18 cellular contexts compared by ENCODE assay signal in genomic region chr15:39216816-39217215, GRCh38.
DNase-seq lines count a peak whose midpoint lies in the region; FAIRE-seq and TF ChIP-seq lines count a peak whose summit lies in the region.
"Had no signal": no experiment of that assay in that cellular context is flagged by ENCODE, and none has a peak within 500 bp of the region (broad histone marks: within the 10 kb centered on the region; RNA-seq: fewer than 3 reads in every experiment).

No MANE protein-coding gene starts in this region.

- H4K20me1 ChIP-seq in endothelial cell of umbilical vein (replicated peaks; ENCODE audit: control insufficient read depth, extremely low read depth, insufficient read depth, low read length) = no peaks in the 10 kb centered on the region
- H4K20me1 ChIP-seq: BLaER1 had no signal

- H3K79me2 ChIP-seq in endothelial cell of umbilical vein (ENCODE audit: control insufficient read depth, insufficient read depth, low read length) = no peaks in the 10 kb centered on the region

- no peaks in the 10 kb centered on the region for H3K4me1 ChIP-seq in endothelial cell of umbilical vein (ENCODE audit: control insufficient read depth, extremely low read depth, insufficient read depth, low read length)
- H3K4me1 ChIP-seq in transverse colon = no peaks in the 10 kb centered on the region
- H3K4me1 ChIP-seq: BLaER1 had no signal

- intact Hi-C loops in endothelial cell of umbilical vein (cut with micrococcal nuclease) (no loop called here), transverse colon (cut with DNase I; ENCODE audit: low total_unique reads) (no loop called here)
- intact Hi-C loops in activated T-helper 1 cell treated with anti-CD3 and anti-CD28 coated beads, Interleukin-12 subunit alpha, Interleukin-12 subunit beta, Interleukin-2, Interleukin-4 antibody, amounts not matched to agents 30 ng/mL and 10 ng/mL and 1 ng/mL, durations not matched to agents 14 hours and 24 hours and 36 hours (cut with micrococcal nuclease) = no loop called here

- no peak overlapping the region for H3K4me2 ChIP-seq in endothelial cell of umbilical vein (ENCODE audit: insufficient read depth, low read length)
- H3K4me2 ChIP-seq: BLaER1 had no signal

- H3K36me3 ChIP-seq in endothelial cell of umbilical vein (ENCODE audit: control insufficient read depth in 2 of 2, extremely low read depth in 1 of 2, insufficient read depth in 2 of 2, low read length in 2 of 2) (no peaks in the 10 kb centered on the region), transverse colon (no peaks in the 10 kb centered on the region), MG63 (no peaks in the 10 kb centered on the region)
- H3K36me3 ChIP-seq: BLaER1 had no signal

- H3K4me3 ChIP-seq in endothelial cell of umbilical vein (replicated peaks in 1 of 3; ENCODE audit: insufficient read depth in 1 of 3, low read depth in 1 of 3, low read length in 3 of 3) (no peak overlapping the region), transverse colon (no peak overlapping the region), MG63 (no peak overlapping the region)
- H3K4me3 ChIP-seq: BLaER1, GM12878, GM23248, K562 had no signal

- POLR2A ChIA-PET in endothelial cell of umbilical vein (lab: Charles Lee) = no interaction called here

- TF ChIP-seq CTCF in HFFc6 (IDR thresholded peaks at IDR 0.05) = no peak
- no peak for TF ChIP-seq CTCF in endothelial cell of umbilical vein (IDR thresholded peaks at IDR 0.05; ENCODE audit: extremely low read depth in 1 of 2, insufficient read depth in 1 of 2, low read depth in 1 of 2, low read length in 2 of 2)
- no peak for TF ChIP-seq CTCF in transverse colon (IDR thresholded peaks at IDR 0.05)

- no TSS peak for BruUV-seq in endothelial cell of umbilical vein (replicated peaks; lab: Mats Ljungman, UMichigan)

- H3K27me3 ChIP-seq in endothelial cell of umbilical vein (ENCODE audit: control insufficient read depth in 2 of 2, insufficient read depth in 2 of 2, low read length in 2 of 2) = no peaks in the 10 kb centered on the region
- no peaks in the 10 kb centered on the region for H3K27me3 ChIP-seq in transverse colon
- no peaks in the 10 kb centered on the region for H3K27me3 ChIP-seq in MG63
- H3K27me3 ChIP-seq: BLaER1 had no signal

- H3K27ac Mint-ChIP-seq in HFFc6 = peak overlapping the region; percentile 27; the same call in 1 of the 2 replicates
- H3K27ac Mint-ChIP-seq in activated T-helper 1 cell treated with anti-CD3 and anti-CD28 coated beads, Interleukin-12 subunit alpha, Interleukin-12 subunit beta, Interleukin-2, Interleukin-4 antibody, amounts not matched to agents 30 ng/mL and 10 ng/mL and 1 ng/mL, durations not matched to agents 14 hours and 24 hours and 36 hours = no peak overlapping the region
- H3K27ac Mint-ChIP-seq: CD14-positive monocyte; CD4-positive, alpha-beta memory T cell had no signal

- CTCF ChIA-PET in endothelial cell of umbilical vein (lab: Charles Lee) = interaction anchor here (1.2 kb wide), 1 partner anchor 19 kb away, joined by 3 read pairs; no protein-coding TSS in a partner anchor

- TF ChIP-seq POLR2A in endothelial cell of umbilical vein (IDR thresholded peaks at IDR 0.05; ENCODE audit: low read depth, low read length) = no peak
- no peak for TF ChIP-seq POLR2A in transverse colon (IDR thresholded peaks at IDR 0.05)

- TF ChIP-seq EP300 in transverse colon (IDR thresholded peaks at IDR 0.05; ENCODE audit: low read depth) = no peak

- H3K9me3 Mint-ChIP-seq in HFFc6 = peaks cover 40% of the 10 kb centered on the region
- H3K9me3 Mint-ChIP-seq in activated T-helper 1 cell treated with anti-CD3 and anti-CD28 coated beads, Interleukin-12 subunit alpha, Interleukin-12 subunit beta, Interleukin-2, Interleukin-4 antibody, amounts not matched to agents 30 ng/mL and 10 ng/mL and 1 ng/mL, durations not matched to agents 14 hours and 24 hours and 36 hours = peaks cover 1% of the 10 kb centered on the region

- H3K27ac ChIP-seq in endothelial cell of umbilical vein (ENCODE audit: insufficient read depth, low read depth, low read length) (no peak overlapping the region), transverse colon (no peak overlapping the region)
- H3K27ac ChIP-seq: BLaER1, GM23248 had no signal

- 71 to 90% methylated on average over 3 of the region's 3 CpGs for WGBS in transverse colon (ENCODE audit: low coverage in 1 of 2), 2 donors

- H3K9me3 ChIP-seq in endothelial cell of umbilical vein (replicated peaks; ENCODE audit: control insufficient read depth, insufficient read depth, low read length) (no peaks in the 10 kb centered on the region), transverse colon (no peaks in the 10 kb centered on the region), MG63 (peaks cover 10% of the 10 kb centered on the region)
- H3K9me3 ChIP-seq: BLaER1 had no signal

- H3K9me1 ChIP-seq in endothelial cell of umbilical vein (replicated peaks; ENCODE audit: control insufficient read depth, extremely low read depth, insufficient read depth, low read length) = no peaks in the 10 kb centered on the region

- no peak overlapping the region for H3K4me3 Mint-ChIP-seq in HFFc6
- no peak overlapping the region for H3K4me3 Mint-ChIP-seq in activated T-helper 1 cell treated with anti-CD3 and anti-CD28 coated beads, Interleukin-12 subunit alpha, Interleukin-12 subunit beta, Interleukin-2, Interleukin-4 antibody, amounts not matched to agents 30 ng/mL and 10 ng/mL and 1 ng/mL, durations not matched to agents 14 hours and 24 hours and 36 hours
- H3K4me3 Mint-ChIP-seq: CD14-positive monocyte; CD4-positive, alpha-beta memory T cell had no signal

- no peak for FAIRE-seq in endothelial cell of umbilical vein (lab: Jason Lieb, UNC)
- FAIRE-seq: GM12878, GM19239, K562 had no signal

- peak overlapping the region; percentile 51 for H2AFZ ChIP-seq in endothelial cell of umbilical vein (ENCODE audit: low read depth, low read length)
- H2AFZ ChIP-seq: GM23248 had no signal

- peaks cover 53% of the 10 kb centered on the region for H3K36me3 Mint-ChIP-seq in HFFc6 (ENCODE audit: low read depth)
- H3K36me3 Mint-ChIP-seq in activated T-helper 1 cell treated with anti-CD3 and anti-CD28 coated beads, Interleukin-12 subunit alpha, Interleukin-12 subunit beta, Interleukin-2, Interleukin-4 antibody, amounts not matched to agents 30 ng/mL and 10 ng/mL and 1 ng/mL, durations not matched to agents 14 hours and 24 hours and 36 hours (ENCODE audit: low read depth) = no peaks in the 10 kb centered on the region
- H3K36me3 Mint-ChIP-seq: CD14-positive monocyte; CD4-positive, alpha-beta memory T cell had no signal

- in situ Hi-C loops in transverse colon (cut with MboI; ENCODE audit: low pct_ligation_motif_present in 1 of 4, low pct_unique_long_range_greater_than_20kb in 1 of 4, low sequenced_read_pairs in 3 of 4) = no loop called here

- dilution Hi-C loops in endothelial cell of umbilical vein (cut with MboI; ENCODE audit: extremely low pct_ligation_motif_present, low sequenced_read_pairs) = no loop called here

- no peak for DNase-seq in HFFc6
- DNase-seq in RPMI7951 (ENCODE audit: low read depth) = peak; percentile 50
- DNase-seq in endothelial cell of umbilical vein (ENCODE audit: low read depth, low spot score) = no peak
- no peak for DNase-seq in transverse colon
- DNase-seq in activated CD4-positive, CD25-positive, alpha-beta regulatory T cell treated with anti-CD3 and anti-CD28 coated beads, Interleukin-2, amount 50 U/mL, for 72 hours = no peak
- DNase-seq in activated T-helper 1 cell treated with anti-CD3 and anti-CD28 coated beads, Interleukin-12 subunit alpha, Interleukin-12 subunit beta, Interleukin-2, Interleukin-4 antibody, amounts not matched to agents 30 ng/mL and 10 ng/mL and 1 ng/mL, durations not matched to agents 14 hours and 24 hours and 36 hours (ENCODE audit: low spot score) = no peak
- no peak for DNase-seq in MG63
- DNase-seq: 8988T; CD4-positive, alpha-beta memory T cell; DMS153; DMS79 treated with DMSO at 0.1 percent for 48 hours; GM23248; H7 had no signal

- H3K9ac ChIP-seq in endothelial cell of umbilical vein (replicated peaks; ENCODE audit: extremely low read depth, insufficient read depth, low read length) = no peak overlapping the region
- H3K9ac ChIP-seq: BLaER1, GM23248 had no signal

- 0 out of 2 replicates have a peak, but pooled peaks cover 2% of the 10 kb centered on the region for H3K27me3 Mint-ChIP-seq in HFFc6 (ENCODE audit: insufficient read depth)
- peaks cover 7% of the 10 kb centered on the region for H3K27me3 Mint-ChIP-seq in activated T-helper 1 cell treated with anti-CD3 and anti-CD28 coated beads, Interleukin-12 subunit alpha, Interleukin-12 subunit beta, Interleukin-2, Interleukin-4 antibody, amounts not matched to agents 30 ng/mL and 10 ng/mL and 1 ng/mL, durations not matched to agents 14 hours and 24 hours and 36 hours (ENCODE audit: insufficient read depth)

- peaks cover 78% of the 10 kb centered on the region for H3K4me1 Mint-ChIP-seq in HFFc6 (ENCODE audit: low read depth)
- H3K4me1 Mint-ChIP-seq in activated T-helper 1 cell treated with anti-CD3 and anti-CD28 coated beads, Interleukin-12 subunit alpha, Interleukin-12 subunit beta, Interleukin-2, Interleukin-4 antibody, amounts not matched to agents 30 ng/mL and 10 ng/mL and 1 ng/mL, durations not matched to agents 14 hours and 24 hours and 36 hours (ENCODE audit: low read depth) = no peaks in the 10 kb centered on the region
- H3K4me1 Mint-ChIP-seq: CD14-positive monocyte; CD4-positive, alpha-beta memory T cell had no signal

TF ChIP-seq in endothelial cell of umbilical vein, 7 proteins besides CTCF, POLR2A, EP300 and RAD21:
- TF ChIP-seq FOS (IDR thresholded peaks at IDR 0.05; ENCODE audit: borderline replicate concordance, insufficient read depth, low read length) (no peak), MAX (IDR thresholded peaks at IDR 0.05; ENCODE audit: insufficient read depth, insufficient read length) (no peak), GATA2 (IDR thresholded peaks at IDR 0.05; ENCODE audit: insufficient read depth, insufficient read length, low read depth, low read length) (no peak), MYC (IDR thresholded peaks at IDR 0.05; ENCODE audit: low read depth, low read length) (no peak), POLR2AphosphoS5 (IDR thresholded peaks at IDR 0.05; ENCODE audit: insufficient read depth, low read depth, low read length) (no peak), EZH2 (IDR thresholded peaks at IDR 0.05; ENCODE audit: borderline replicate concordance, low read depth, low read length, severe bottlenecking) (no peak), JUN (IDR thresholded peaks at IDR 0.05; ENCODE audit: borderline replicate concordance, insufficient read depth, insufficient read length, low read depth) (no peak)
